9 cellular contexts compared by ENCODE assay signal in genomic region chr9:70405808-70406445, GRCh38. TPM values are rescaled to one million over a fixed set of nuclear protein-coding genes. Genes with fewer than 3 reads are reported as not detected.
DNase-seq lines count a peak whose midpoint lies in the region; ATAC-seq and TF ChIP-seq lines count a peak whose summit lies in the region.
"Had no signal": no experiment of that assay in that cellular context is flagged by ENCODE, and none has a peak within 500 bp of the region (broad histone marks: within the 10 kb centered on the region; RNA-seq: fewer than 3 reads in every experiment).

No MANE protein-coding gene starts in this region.

- POLR2A ChIA-PET in HEK293T (lab: Yijun Ruan, JAX) = interaction anchor here (8.4 kb wide), 1 partner anchor 13 kb away, joined by 74 read pairs; no protein-coding TSS in a partner anchor

- no peak for TF ChIP-seq POLR2A in suprapubic skin (IDR thresholded peaks at IDR 0.05)

- H3K36me3 ChIP-seq in suprapubic skin = peaks cover 6% of the 10 kb centered on the region

- whole genome bisulfite sequencing in suprapubic skin = 61% methylated on average over 3 of the region's 3 CpGs

- peak; percentile 62 to 73 for ATAC-seq in activated T-cell treated with anti-CD3 and anti-CD28 coated beads, Interleukin-2, amount 50 U/mL, for 72 hours (replicated peaks in 1 of 2)
- peak; percentile 15 for ATAC-seq in HG03469 (IDR thresholded peaks at IDR 0.05; ENCODE audit: unreplicated experiment)
- ATAC-seq in GM19324 (IDR thresholded peaks at IDR 0.05; ENCODE audit: low FRiP score, unreplicated experiment) = no peak

- H3K27me3 Mint-ChIP-seq in activated T-cell treated with anti-CD3 and anti-CD28 coated beads, Interleukin-2, amount 50 U/mL, for 72 hours (ENCODE audit: low read depth) = no peaks in the 10 kb centered on the region

- no peaks in the 10 kb centered on the region for H3K9me3 Mint-ChIP-seq in activated T-cell treated with anti-CD3 and anti-CD28 coated beads, Interleukin-2, amount 50 U/mL, for 72 hours

- no peaks in the 10 kb centered on the region for H3K27me3 ChIP-seq in suprapubic skin

- TF ChIP-seq CTCF in fibroblast of villous mesenchyme (IDR thresholded peaks at IDR 0.05; ENCODE audit: insufficient read depth, low read depth, low read length) (no peak), suprapubic skin (IDR thresholded peaks at IDR 0.05) (no peak)

- H3K9me3 ChIP-seq in suprapubic skin = no peaks in the 10 kb centered on the region

- peaks cover 80% of the 10 kb centered on the region for H3K4me1 ChIP-seq in suprapubic skin

- H3K4me3 ChIP-seq in fibroblast of villous mesenchyme (ENCODE audit: low read depth, low read length) = peak overlapping the region; percentile 0
- peak overlapping the region; percentile 17 for H3K4me3 ChIP-seq in suprapubic skin

- DNase-seq in activated T-cell treated with anti-CD3 and anti-CD28 coated beads, Interleukin-2, amount 50 U/mL, for 72 hours = no peak
- DNase-seq in activated T-cell treated with anti-CD3 and anti-CD28 coated beads, Interleukin-2, amount 50 U/mL, for 1 hour = no peak
- DNase-seq in fibroblast of villous mesenchyme (ENCODE audit: low read depth) (peak; percentile 25), suprapubic skin (ENCODE audit: low spot score in 2 of 2) (no peak), HEK293T (ENCODE audit: extremely low spot score) (no peak), amygdala (lab: John Stamatoyannopoulos, UW) (no peak)
- DNase-seq: DND-41 had no signal

- peaks cover 82% of the 10 kb centered on the region for H3K4me1 Mint-ChIP-seq in activated T-cell treated with anti-CD3 and anti-CD28 coated beads, Interleukin-2, amount 50 U/mL, for 72 hours (ENCODE audit: low read depth)

- peak overlapping the region; percentile 2 for H3K27ac ChIP-seq in suprapubic skin

- no peak for TF ChIP-seq EP300 in suprapubic skin (IDR thresholded peaks at IDR 0.05)

- CTCF ChIA-PET in HEK293T (lab: Yijun Ruan, JAX) = no interaction called here

- peak overlapping the region; percentile 96 for H3K27ac Mint-ChIP-seq in activated T-cell treated with anti-CD3 and anti-CD28 coated beads, Interleukin-2, amount 50 U/mL, for 72 hours

- H3K36me3 Mint-ChIP-seq in activated T-cell treated with anti-CD3 and anti-CD28 coated beads, Interleukin-2, amount 50 U/mL, for 72 hours (ENCODE audit: insufficient read depth in 2 of 2) = no peaks in the 10 kb centered on the region

- H3K4me3 Mint-ChIP-seq in activated T-cell treated with anti-CD3 and anti-CD28 coated beads, Interleukin-2, amount 50 U/mL, for 72 hours = peak overlapping the region; percentile 82 to 87

TF ChIP-seq in HEK293T, 16 proteins besides CTCF, POLR2A, EP300 and RAD21:
- TF ChIP-seq TARDBP (IDR thresholded peaks at IDR 0.05) (no peak), FOXA1 (IDR thresholded peaks at IDR 0.05) (no peak), L3MBTL2 (conservative IDR thresholded peaks at IDR 0.05) (no peak), HDGF (IDR thresholded peaks at IDR 0.05; ENCODE audit: borderline replicate concordance) (no peak), CTBP1 (IDR thresholded peaks at IDR 0.05; ENCODE audit: borderline replicate concordance) (no peak), FOXK2 (IDR thresholded peaks at IDR 0.05) (no peak), PKNOX1 (IDR thresholded peaks at IDR 0.05) (no peak), ELF4 (IDR thresholded peaks at IDR 0.05) (no peak)
TF ChIP-seq in HEK293T: peak in this region for 0.

RNA-seq across cellular contexts. Expression of gene KLF9, which starts 8.5 kb away (rescaled TPM):
- total RNA-seq in activated T-cell treated with anti-CD3 and anti-CD28 coated beads, Interleukin-2, amount 50 U/mL, for 72 hours = 10 to 100 TPM; 27.5 to 35.4 TPM
- total RNA-seq in fibroblast of villous mesenchyme (34.5 and 37.1 TPM in 2 replicates), suprapubic skin (100 to 1,000 TPM in 3 of 4 donors, 10 to 100 TPM in 1; 90.0 to 118 (median 109) TPM)
